In the genomic region with DNA sequence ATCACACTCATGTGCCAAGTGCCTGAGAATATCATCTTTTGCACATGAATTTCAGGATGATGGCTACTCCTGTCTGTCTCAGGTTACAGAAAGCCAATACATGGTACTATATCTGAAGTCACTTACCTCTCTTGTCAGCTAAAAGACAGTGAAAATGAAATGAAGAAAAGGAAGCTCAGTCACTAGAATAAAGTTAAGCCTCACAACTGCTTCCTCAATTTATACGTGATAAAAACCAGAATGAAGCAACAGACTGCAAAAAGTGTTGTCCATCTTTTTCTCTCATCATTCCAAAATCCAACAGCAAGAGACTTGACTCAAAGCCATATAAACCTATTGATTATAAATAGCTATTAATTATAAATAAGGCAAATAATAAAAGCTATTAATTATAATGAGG, we compare ENCODE assay signal across 16 cellular contexts. TPM values are rescaled to one million over a fixed set of nuclear protein-coding genes. Genes with fewer than 3 reads are reported as not detected.
DNase-seq lines count a peak whose midpoint lies in the region; TF ChIP-seq lines count a peak whose summit lies in the region.
"Had no signal": no experiment of that assay in that cellular context is flagged by ENCODE, and none has a peak within 500 bp of the region (broad histone marks: within the 10 kb centered on the region; RNA-seq: fewer than 3 reads in every experiment).

No MANE protein-coding gene starts in this region.

- TF ChIP-seq CTCF in CD14-positive monocyte (IDR thresholded peaks at IDR 0.05), result no peak
- TF ChIP-seq CTCF in GM12865 (IDR thresholded peaks at IDR 0.05; ENCODE audit: insufficient read depth, low read depth, low read length, missing control alignments), result no peak

- H3K9me3 Mint-ChIP-seq in CD14-positive monocyte (no peaks in the 10 kb centered on the region), immature natural killer cell (no peaks in the 10 kb centered on the region)
- H3K9me3 Mint-ChIP-seq: dendritic cell treated with granulocyte-macrophage colony-stimulating factor and Interleukin-4, amounts not matched to agents 40 ng/mL and 50 ng/mL, for 4 days had no signal

- H3K27me3 Mint-ChIP-seq in CD14-positive monocyte (ENCODE audit: low read depth in 3 of 3) (no peaks in the 10 kb centered on the region), immature natural killer cell (ENCODE audit: low read depth in 3 of 3) (peaks cover 0 to 4% (median 0%) of the 10 kb centered on the region in 3 donors)
- H3K27me3 Mint-ChIP-seq: dendritic cell treated with granulocyte-macrophage colony-stimulating factor and Interleukin-4, amounts not matched to agents 40 ng/mL and 50 ng/mL, for 4 days had no signal

- H3K4me1 Mint-ChIP-seq in CD14-positive monocyte (peaks cover 76% of the 10 kb centered on the region), immature natural killer cell (peaks cover 73 to 77% of the 10 kb centered on the region in 2 donors)

- peaks cover 24 to 27% of the 10 kb centered on the region in 2 donors for H3K36me3 Mint-ChIP-seq in CD14-positive monocyte
- H3K36me3 Mint-ChIP-seq in immature natural killer cell, result peaks cover 0 to 4% (median 3%) of the 10 kb centered on the region in 3 donors

- H3K4me3 Mint-ChIP-seq in CD14-positive monocyte (peak overlapping the region in 1 of 2 donors; percentile 13), immature natural killer cell (peak overlapping the region in 3 of 5 donors; percentile 31 to 91 (median 36))
- H3K4me3 Mint-ChIP-seq: neural progenitor cell had no signal

- intact Hi-C loops in CD14-positive monocyte (cut with micrococcal nuclease), result loop anchor here in 1 of 2 donors (10.0 kb wide), 1 partner anchor 104 kb away; no protein-coding TSS in a partner anchor

- DNase-seq in CD14-positive monocyte (ENCODE audit: low spot score) (no peak), GM12865 (ENCODE audit: low read depth) (no peak), SKM-1 treated with dmso at 0.1 percent for 144 hours (lab: John Stamatoyannopoulos, UW; ENCODE audit: unreplicated experiment) (peak; percentile 46), immature natural killer cell (no peak), HK-2 (ENCODE audit: unreplicated experiment) (no peak), T1000 (lab: John Stamatoyannopoulos, UW) (no peak), iPS-NIHi11 (ENCODE audit: low spot score) (no peak)
- DNase-seq: hippocampal formation; left ventricle myocardium inferior; NCI-H1436 treated with DMSO at 0.1 percent for 48 hours; right cardiac atrium; stimulated activated CD4-positive, alpha-beta T cell treated with anti-CD3 and anti-CD28 coated beads, Interleukin-2, amount 100 ng/mL, for 48 hours; upper lobe of right lung had no signal

- H3K27ac Mint-ChIP-seq in CD14-positive monocyte, result peak overlapping the region; percentile 84 to 99 (median 96)
- H3K27ac Mint-ChIP-seq in immature natural killer cell, result peak overlapping the region; percentile 63 to 92 (median 82)
- H3K27ac Mint-ChIP-seq: neural progenitor cell had no signal

- H3K4me3 ChIP-seq in GM12865 (ENCODE audit: low read depth, low read length), result peak overlapping the region; percentile 46
- H3K4me3 ChIP-seq: left ventricle myocardium inferior, neural progenitor cell, upper lobe of right lung had no signal

RNA-seq across cellular contexts. Expression of gene NIN, which starts 10.2 kb away (rescaled TPM):
- polyA plus RNA-seq in CD14-positive monocyte, result 10 to 100 TPM; 15.3 to 26.5 TPM
- 10 to 100 TPM in 1 of 3 donors, 1 to 10 TPM in 2; 8.4 to 43.3 (median 9.7) TPM for polyA plus RNA-seq in immature natural killer cell

RNA-seq across cellular contexts. Expression of gene ABHD12B, which starts 51.1 kb away (rescaled TPM):
- polyA plus RNA-seq in CD14-positive monocyte (under 1 TPM; 0.45 to 0.54 TPM), immature natural killer cell (not detected)
- polyA plus RNA-seq: BJ, right cardiac atrium had no signal
